Comparison of ENCODE assay signal across 20 cellular contexts in the genomic region with DNA sequence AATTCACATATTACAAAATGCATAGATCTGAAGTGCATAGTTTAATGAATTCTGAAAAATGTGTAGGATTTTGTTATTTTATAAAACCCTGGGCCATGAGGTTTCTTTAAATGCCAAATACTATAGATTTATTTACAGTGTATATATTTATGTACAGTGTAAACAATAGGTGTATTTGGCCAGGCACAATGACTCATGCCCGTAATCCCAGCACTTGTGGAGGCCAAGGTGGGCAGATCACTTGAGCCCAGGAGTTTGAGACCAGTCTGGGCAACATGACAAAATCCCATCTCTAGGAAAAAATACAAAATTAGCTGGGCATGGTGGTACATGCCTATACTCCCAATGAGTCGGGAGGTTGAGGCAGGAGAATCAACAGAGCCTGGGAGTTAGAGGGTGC.
A peak's percentile ranks its signal among the peaks of the same experiment; 100 is the strongest.
DNase-seq lines count a peak whose midpoint lies in the region; ATAC-seq, FAIRE-seq and TF ChIP-seq lines count a peak whose summit lies in the region.
"Had no signal": no experiment of that assay in that cellular context is flagged by ENCODE, and none has a peak within 500 bp of the region (broad histone marks: within the 10 kb centered on the region; RNA-seq: fewer than 3 reads in every experiment).

No MANE protein-coding gene starts in this region.

- H4K20me1 ChIP-seq in HepG2 (ENCODE audit: insufficient read depth, low read length), result no peaks in the 10 kb centered on the region
- H4K20me1 ChIP-seq in PC-3 (ENCODE audit: low read length), result no peaks in the 10 kb centered on the region
- H4K20me1 ChIP-seq: BLaER1 had no signal

- POLR2A ChIA-PET in HepG2 (lab: Yijun Ruan, JAX), result no interaction called here
- POLR2A ChIA-PET in PC-3 (lab: Charles Lee; ENCODE audit: unreplicated experiment), result no interaction called here

- in situ Hi-C loops in HepG2 (cut with HindIII; ENCODE audit: extremely low pct_ligation_motif_present, low pct_unique_long_range_greater_than_20kb), result no loop called here

- no peak for TF ChIP-seq RAD21 in HepG2 (CRISPR knock-in tag; IDR thresholded peaks at IDR 0.05)

- no peak overlapping the region for H3K27ac ChIP-seq in HepG2 (ENCODE audit: extremely low read length, insufficient read depth, low read length)
- H3K27ac ChIP-seq in right lobe of liver, result no peak overlapping the region
- peak overlapping the region; percentile 98 for H3K27ac ChIP-seq in PC-3 (ENCODE audit: low read length)
- H3K27ac ChIP-seq: 22Rv1, BLaER1, GM23248, HL-60 had no signal

- ATAC-seq in HepG2 (no peak), right lobe of liver (no peak), PC-3 (peak; percentile 20), HG03571 (IDR thresholded peaks at IDR 0.05; ENCODE audit: unreplicated experiment) (no peak), HG03108 (IDR thresholded peaks at IDR 0.05; ENCODE audit: unreplicated experiment) (no peak)

- H3K4me1 ChIP-seq in HepG2 (ENCODE audit: insufficient read depth, low read length), result peaks cover 64% of the 10 kb centered on the region
- peaks cover 0 to 20% (median 9%) of the 10 kb centered on the region in 4 donors for H3K4me1 ChIP-seq in right lobe of liver
- peaks cover 58% of the 10 kb centered on the region for H3K4me1 ChIP-seq in PC-3 (ENCODE audit: insufficient read depth, low read length)

- H3K36me3 ChIP-seq in HepG2 (replicated peaks in 1 of 2; ENCODE audit: control insufficient read depth in 1 of 2, insufficient read depth in 2 of 2, low read length in 2 of 2) (peaks cover 0 to 1% of the 10 kb centered on the region in 2 experiments; a peak in 2 of 5 replicates), right lobe of liver (no peaks in the 10 kb centered on the region), PC-3 (ENCODE audit: low read depth, low read length) (no peaks in the 10 kb centered on the region)
- H3K36me3 ChIP-seq: BLaER1 had no signal

- H3K4me2 ChIP-seq in HepG2 (ENCODE audit: low read depth, low read length) (no peak overlapping the region), PC-3 (ENCODE audit: low read length) (peak overlapping the region; percentile 57)
- H3K4me2 ChIP-seq: BLaER1 had no signal

- BruUV-seq in HepG2 (replicated peaks; lab: Mats Ljungman, UMichigan) (no TSS peak), PC-3 (replicated peaks; lab: Mats Ljungman, UMichigan) (no TSS peak)

- intact Hi-C loops in HepG2 (cut with micrococcal nuclease; ENCODE audit: unreplicated experiment) (no loop called here), right lobe of liver (cut with DNase I) (no loop called here), PC-3 (cut with micrococcal nuclease) (no loop called here)

- no peak overlapping the region for H3K9ac ChIP-seq in HepG2 (ENCODE audit: insufficient read depth, low read depth, low read length)
- peak overlapping the region; percentile 40 for H3K9ac ChIP-seq in PC-3 (ENCODE audit: low read length)
- H3K9ac ChIP-seq: BLaER1, GM23248 had no signal

- no peak for TF ChIP-seq POLR2A in HepG2 (IDR thresholded peaks at IDR 0.05; ENCODE audit: insufficient read depth in 1 of 2, low read depth in 2 of 2, low read length in 2 of 2)
- TF ChIP-seq POLR2A in right lobe of liver (IDR thresholded peaks at IDR 0.05), result no peak

- H3K9me3 ChIP-seq in HepG2 (ENCODE audit: low read length), result no peaks in the 10 kb centered on the region
- no peaks in the 10 kb centered on the region for H3K9me3 ChIP-seq in right lobe of liver
- no peaks in the 10 kb centered on the region for H3K9me3 ChIP-seq in PC-3 (ENCODE audit: low read length)

- H3K79me2 ChIP-seq in HepG2 (ENCODE audit: insufficient read depth, low read length) (no peaks in the 10 kb centered on the region), PC-3 (ENCODE audit: low read length) (peaks cover 41% of the 10 kb centered on the region)

- no peak for FAIRE-seq in HepG2 (lab: Jason Lieb, UNC)
- FAIRE-seq: G401.6, GM12891 had no signal

- H2AFZ ChIP-seq in HepG2 (ENCODE audit: low read length) (no peak overlapping the region), PC-3 (ENCODE audit: low read length) (no peak overlapping the region)
- H2AFZ ChIP-seq: GM23248 had no signal

- H3K27me3 ChIP-seq in HepG2 (ENCODE audit: control insufficient read depth in 1 of 2, insufficient read depth in 2 of 2, low read length in 2 of 2) (no peaks in the 10 kb centered on the region), right lobe of liver (no peaks in the 10 kb centered on the region), PC-3 (ENCODE audit: low read length) (no peaks in the 10 kb centered on the region)
- H3K27me3 ChIP-seq: BLaER1 had no signal

- DNase-seq in HepG2 (ENCODE audit: low spot score) (no peak), right lobe of liver (no peak), PC-3 (peak; percentile 79), epithelial cell of esophagus (ENCODE audit: low read depth) (peak; percentile 27), cerebellar cortex (ENCODE audit: low spot score) (no peak)
- DNase-seq: AML-193, Calu3, DMS 273 treated with DMSO at 0.1 percent for 48 hours, DMS79 treated with DMSO at 0.1 percent for 48 hours, EL, GM23248, H9, KG1 had no signal

- no peak overlapping the region for H3K4me3 ChIP-seq in HepG2 (replicated peaks in 1 of 3; ENCODE audit: insufficient read depth in 1 of 3, low read depth in 2 of 3, low read length in 3 of 3)
- H3K4me3 ChIP-seq in right lobe of liver, result no peak overlapping the region
- H3K4me3 ChIP-seq in PC-3 (ENCODE audit: low read length), result no peak overlapping the region
- no peak overlapping the region for H3K4me3 ChIP-seq in epithelial cell of esophagus (ENCODE audit: low read length)
- H3K4me3 ChIP-seq: BLaER1, GM23248 had no signal

- no peaks in the 10 kb centered on the region for H3K9me2 ChIP-seq in PC-3 (replicated peaks; ENCODE audit: low read length)

- TF ChIP-seq CTCF in HepG2 (CRISPR knock-in tag; IDR thresholded peaks at IDR 0.05), result no peak
- no peak for TF ChIP-seq CTCF in right lobe of liver (IDR thresholded peaks at IDR 0.05)
- TF ChIP-seq CTCF in PC-3 (conservative IDR thresholded peaks at IDR 0.05; ENCODE audit: low read depth, low read length), result no peak
- no peak for TF ChIP-seq CTCF in epithelial cell of esophagus (IDR thresholded peaks at IDR 0.05; ENCODE audit: insufficient read depth, low read depth, low read length, missing control alignments)

- no peak for TF ChIP-seq EP300 in HepG2 (IDR thresholded peaks at IDR 0.05; ENCODE audit: low read depth in 2 of 2, low read length in 2 of 2)
- no peak for TF ChIP-seq EP300 in HepG2 (CRISPR knock-in tag; IDR thresholded peaks at IDR 0.05; ENCODE audit: borderline replicate concordance)

- CTCF ChIA-PET in HepG2 (lab: Yijun Ruan, JAX; ENCODE audit: low intra/inter-chr PET ratio, low total read pairs), result no interaction called here
- CTCF ChIA-PET in PC-3 (lab: Charles Lee), result interaction anchor here (0.9 kb wide), 1 partner anchor 15 kb away, joined by 3 read pairs; no protein-coding TSS in a partner anchor

- WGBS in HepG2 (ENCODE audit: low lambda C conversion rate), result 92% methylated on average over 2 of the region's 2 CpGs
- WGBS in right lobe of liver (ENCODE audit: insufficient coverage, low coverage, low lambda C conversion rate, missing lambda C conversion rate), result 92% methylated on average over 2 of the region's 2 CpGs

- peaks cover 17% of the 10 kb centered on the region for H3F3A ChIP-seq in PC-3 (ENCODE audit: low read length, unreplicated experiment)

TF ChIP-seq in HepG2, 621 proteins besides CTCF, POLR2A, EP300 and RAD21:
- TF ChIP-seq ARNTL (CRISPR knock-in tag; IDR thresholded peaks at IDR 0.05) (no peak), FOSL2 (CRISPR knock-in tag; IDR thresholded peaks at IDR 0.05) (peak; percentile 84), ZBTB20 (CRISPR knock-in tag; IDR thresholded peaks at IDR 0.05; ENCODE audit: borderline replicate concordance, low read depth) (peak; percentile 92), TSC22D2 (CRISPR knock-in tag; IDR thresholded peaks at IDR 0.05; ENCODE audit: borderline replicate concordance) (no peak)

Comparison
In these comparisons a context has a peak if more than half of its experiments do, and no peak if none do; other contexts are left out.
1. DNase-seq: peak in PC-3 (single experiment) and epithelial cell of esophagus (single experiment); none in HepG2 (single experiment), right lobe of liver (0 of 3) and cerebellar cortex (single experiment).